Comparison of ENCODE assay signal across 8 cellular contexts in the genomic region with DNA sequence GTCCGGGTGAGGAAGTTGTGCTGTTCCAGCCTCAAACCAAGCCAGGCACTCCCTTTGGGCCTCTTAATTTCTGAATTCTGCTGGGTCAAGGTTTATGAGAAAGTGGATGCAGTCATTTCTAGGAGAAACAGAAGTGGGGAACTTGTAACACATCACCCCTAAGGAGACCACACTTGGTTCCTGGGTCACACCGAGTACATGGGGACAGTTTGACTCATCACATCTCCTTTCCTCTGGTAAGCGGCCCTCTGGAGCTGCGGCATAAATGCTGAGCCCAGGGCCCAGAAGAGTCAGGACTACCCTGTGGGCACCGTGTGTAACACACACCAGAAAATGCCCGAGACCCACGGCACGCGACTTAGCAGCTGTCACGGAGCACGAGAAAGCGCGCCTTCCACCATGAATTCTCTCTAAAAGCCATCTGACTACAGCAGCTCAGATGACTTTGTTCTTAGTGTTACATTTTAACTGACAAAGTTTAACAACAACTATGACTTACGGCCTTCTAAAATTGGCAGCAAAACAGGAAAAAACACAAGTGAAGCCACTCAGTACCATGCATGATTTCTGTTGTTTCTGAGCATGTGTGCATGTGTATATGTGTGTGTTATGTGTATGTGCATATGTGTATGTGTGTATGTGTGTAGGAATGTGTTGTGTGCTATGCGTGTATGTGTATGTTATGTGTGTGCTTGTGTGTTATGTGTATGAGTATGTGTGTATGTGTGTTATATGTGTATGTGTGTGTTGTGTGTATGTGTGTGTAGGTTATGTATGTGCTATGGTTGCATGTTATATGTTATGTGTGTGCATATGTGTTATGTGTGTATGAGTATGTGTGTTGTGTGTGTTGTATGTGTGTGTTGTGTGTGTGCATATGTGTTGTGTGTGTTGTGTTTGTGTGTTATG. TPM values are rescaled to one million over a fixed set of nuclear protein-coding genes. Genes with fewer than 3 reads are reported as not detected.
DNase-seq lines count a peak whose midpoint lies in the region; ATAC-seq and TF ChIP-seq lines count a peak whose summit lies in the region.

No MANE protein-coding gene starts in this region.

- H3K27ac Mint-ChIP-seq in activated T-helper 17 cell treated with anti-CD3 and anti-CD28 coated beads, Interleukin-2, amount 50 U/mL, for 72 hours, result peak overlapping the region; percentile 71

- no peak overlapping the region for H3K4me3 Mint-ChIP-seq in activated T-helper 17 cell treated with anti-CD3 and anti-CD28 coated beads, Interleukin-2, amount 50 U/mL, for 72 hours

- peak; percentile 82 for DNase-seq in SIG-M5 treated with dmso at 0.1 percent for 504 hours (lab: John Stamatoyannopoulos, UW; ENCODE audit: unreplicated experiment)
- no peak for DNase-seq in SIG-M5 (lab: John Stamatoyannopoulos, UW)
- peak in 1 of 2 donors; percentile 42 for DNase-seq in gastrocnemius medialis
- DNase-seq in central memory CD4-positive, alpha-beta T cell, result no peak
- no peak for DNase-seq in NCI-H1105 (lab: John Stamatoyannopoulos, UW)
- no peak for DNase-seq in UCSD-AML1 (lab: John Stamatoyannopoulos, UW; ENCODE audit: unreplicated experiment)

- peaks cover 68% of the 10 kb centered on the region in 2 donors for H3K4me1 ChIP-seq in gastrocnemius medialis

- no peak for TF ChIP-seq POLR2A in gastrocnemius medialis (IDR thresholded peaks at IDR 0.05)

- ATAC-seq in HG02981 (IDR thresholded peaks at IDR 0.05; ENCODE audit: unreplicated experiment) (peak; percentile 39), gastrocnemius medialis (no peak)
- peak; percentile 56 for ATAC-seq in activated T-helper 17 cell treated with anti-CD3 and anti-CD28 coated beads, Interleukin-2, amount 50 U/mL, for 72 hours (replicated peaks)

- no peaks in the 10 kb centered on the region for H3K9me3 Mint-ChIP-seq in activated T-helper 17 cell treated with anti-CD3 and anti-CD28 coated beads, Interleukin-2, amount 50 U/mL, for 72 hours

- TF ChIP-seq CTCF in gastrocnemius medialis (IDR thresholded peaks at IDR 0.05 in 4 of 5, conservative IDR thresholded peaks at IDR 0.05 in 1 of 5), result no peak

- no peak overlapping the region for H3K4me3 ChIP-seq in gastrocnemius medialis

- in situ Hi-C loops in gastrocnemius medialis (cut with MboI; ENCODE audit: low sequenced_read_pairs in 4 of 4), result loop anchor here (10.0 to 25.0 kb wide), 4 partner anchors 93 to 543 kb away; no protein-coding TSS in a partner anchor

- no peaks in the 10 kb centered on the region for H3K9me3 ChIP-seq in gastrocnemius medialis

- intact Hi-C loops in gastrocnemius medialis (cut with DNase I; ENCODE audit: low total_unique reads), result loop anchor here (10.0 kb wide), 1 partner anchor 163 kb away; no protein-coding TSS in a partner anchor

- H3K4me1 Mint-ChIP-seq in activated T-helper 17 cell treated with anti-CD3 and anti-CD28 coated beads, Interleukin-2, amount 50 U/mL, for 72 hours, result peaks cover 26% of the 10 kb centered on the region

- H3K36me3 Mint-ChIP-seq in activated T-helper 17 cell treated with anti-CD3 and anti-CD28 coated beads, Interleukin-2, amount 50 U/mL, for 72 hours (ENCODE audit: low read depth), result no peaks in the 10 kb centered on the region

- no peaks in the 10 kb centered on the region for H3K27me3 Mint-ChIP-seq in activated T-helper 17 cell treated with anti-CD3 and anti-CD28 coated beads, Interleukin-2, amount 50 U/mL, for 72 hours

- H3K27ac ChIP-seq in gastrocnemius medialis, result peak overlapping the region; percentile 87 to 100 (median 95)

- no peaks in the 10 kb centered on the region for H3K27me3 ChIP-seq in gastrocnemius medialis

- H3K36me3 ChIP-seq in gastrocnemius medialis, result no peaks in the 10 kb centered on the region

RNA-seq across cellular contexts. Expression of a gene that starts 50.8 kb away (rescaled TPM):
- 100 to 1,000 TPM; 110 to 117 TPM for total RNA-seq in activated T-helper 17 cell treated with anti-CD3 and anti-CD28 coated beads, Interleukin-2, amount 50 U/mL, for 72 hours
- 10 to 100 TPM; 51.7 to 71.8 (median 62.3) TPM for total RNA-seq in gastrocnemius medialis

Comparison
In these comparisons a context has a peak if more than half of its experiments do, and no peak if none do; other contexts are left out.
1. ATAC-seq: peak in HG02981 (single experiment) and activated T-helper 17 cell treated with anti-CD3 and anti-CD28 coated beads, Interleukin-2, amount 50 U/mL, for 72 hours (single experiment); none in gastrocnemius medialis (0 of 2).